In genomic region chr10:111077715-111078504, GRCh38 we compare ENCODE assay signal across 10 cellular contexts. TPM values are rescaled to one million over a fixed set of nuclear protein-coding genes. Genes with fewer than 3 reads are reported as not detected.
DNase-seq lines count a peak whose midpoint lies in the region; ATAC-seq, FAIRE-seq and TF ChIP-seq lines count a peak whose summit lies in the region.
"Had no signal": no experiment of that assay in that cellular context is flagged by ENCODE, and none has a peak within 500 bp of the region (broad histone marks: within the 10 kb centered on the region; RNA-seq: fewer than 3 reads in every experiment).

No MANE protein-coding gene starts in this region.

- TF ChIP-seq CTCF in WERI-Rb-1 (IDR thresholded peaks at IDR 0.05; ENCODE audit: low read depth, low read length) (0 out of 2 replicates have a peak, but pooled peaks have one; percentile 8), psoas muscle (IDR thresholded peaks at IDR 0.05) (no peak)

- peak; percentile 19 for DNase-seq in DMS153 treated with DMSO at 0.1 percent for 48 hours (lab: John Stamatoyannopoulos, UW; ENCODE audit: unreplicated experiment)
- DNase-seq in DMS153 (lab: John Stamatoyannopoulos, UW) = no peak
- DNase-seq in WERI-Rb-1 = no peak
- peak; percentile 57 to 64 for DNase-seq in frontal cortex (ENCODE audit: low spot score in 2 of 2)
- peak in 1 of 2 donors; percentile 29 for DNase-seq in psoas muscle
- no peak for DNase-seq in occipital lobe (lab: John Stamatoyannopoulos, UW)
- no peak for DNase-seq in RCC 7860 (ENCODE audit: low spot score)
- DNase-seq in NCI-H446 treated with DMSO at 0.1 percent for 48 hours (lab: John Stamatoyannopoulos, UW) = no peak

- peaks cover 2% of the 10 kb centered on the region for H3K27me3 ChIP-seq in WERI-Rb-1 (ENCODE audit: insufficient read depth, low read depth, severe bottlenecking)
- H3K27me3 ChIP-seq in psoas muscle (ENCODE audit: insufficient read depth in 3 of 3, low read length in 2 of 3) = peaks cover 0 to 69% (median 15%) of the 10 kb centered on the region in 3 donors

- intact Hi-C loops in psoas muscle (cut with DNase I) = loop anchor here (5.0 kb wide), 3 partner anchors 129 to 519 kb away; no protein-coding TSS in a partner anchor

- H3K4me3 ChIP-seq in WERI-Rb-1 (ENCODE audit: low read depth, low read length) (peak overlapping the region; percentile 78), psoas muscle (peak overlapping the region; percentile 67)

- peak in 2 of 4 donors; percentile 20 to 39 for ATAC-seq in psoas muscle

- H3K9me3 ChIP-seq in WERI-Rb-1 (ENCODE audit: severe bottlenecking) (no peaks in the 10 kb centered on the region), psoas muscle (no peaks in the 10 kb centered on the region)

- WGBS in psoas muscle, 3 donors = 8 to 10% (median 10%) methylated on average over 48 to 82 of the region's 82 CpGs

- H3K36me3 ChIP-seq in WERI-Rb-1 (peaks cover 4% of the 10 kb centered on the region), psoas muscle (ENCODE audit: insufficient read depth in 1 of 2, low read depth in 1 of 2) (no peaks in the 10 kb centered on the region)

- H3K4me1 ChIP-seq in psoas muscle = peaks cover 16% of the 10 kb centered on the region

- H3K27ac ChIP-seq in WERI-Rb-1 = no peak overlapping the region; the same call in 1 of the 2 replicates
- no peak overlapping the region for H3K27ac ChIP-seq in psoas muscle

- no peak for FAIRE-seq in frontal cortex (lab: Jason Lieb, UNC)
- no peak for FAIRE-seq in RCC 7860 (lab: Jason Lieb, UNC)

RNA-seq across cellular contexts. Expression of gene ADRA2A, which starts 1.1 kb away (rescaled TPM):
- total RNA-seq in frontal cortex (19.6 TPM), psoas muscle (under 1 TPM; 0.30 to 0.48 (median 0.46) TPM), occipital lobe (15.9 TPM)
- polyA plus RNA-seq in psoas muscle = 10 to 100 TPM in 1 of 3 donors, under 1 TPM in 2; 0.12 to 17.2 (median 0.15) TPM
- total RNA-seq: NCI-H460 had no signal
- polyA plus RNA-seq: AG04450 had no signal

Comparison
In these comparisons a context has a peak if more than half of its experiments do, and no peak if none do; other contexts are left out.
1. DNase-seq: peak in DMS153 treated with DMSO at 0.1 percent for 48 hours (single experiment) and frontal cortex (2 of 2); none in DMS153 (single experiment), WERI-Rb-1 (single experiment), occipital lobe (single experiment), RCC 7860 (single experiment) and NCI-H446 treated with DMSO at 0.1 percent for 48 hours (single experiment).
2. RNA of gene ADRA2A, which starts 1.1 kb away (total RNA-seq): 19.6 TPM in frontal cortex (single experiment) and 15.9 TPM in occipital lobe (single experiment); 0.30 to 0.48 TPM in psoas muscle; every median in the first group is over 10 times any median in the second.